ENCODE assay signal across 8 cellular contexts in the genomic region with DNA sequence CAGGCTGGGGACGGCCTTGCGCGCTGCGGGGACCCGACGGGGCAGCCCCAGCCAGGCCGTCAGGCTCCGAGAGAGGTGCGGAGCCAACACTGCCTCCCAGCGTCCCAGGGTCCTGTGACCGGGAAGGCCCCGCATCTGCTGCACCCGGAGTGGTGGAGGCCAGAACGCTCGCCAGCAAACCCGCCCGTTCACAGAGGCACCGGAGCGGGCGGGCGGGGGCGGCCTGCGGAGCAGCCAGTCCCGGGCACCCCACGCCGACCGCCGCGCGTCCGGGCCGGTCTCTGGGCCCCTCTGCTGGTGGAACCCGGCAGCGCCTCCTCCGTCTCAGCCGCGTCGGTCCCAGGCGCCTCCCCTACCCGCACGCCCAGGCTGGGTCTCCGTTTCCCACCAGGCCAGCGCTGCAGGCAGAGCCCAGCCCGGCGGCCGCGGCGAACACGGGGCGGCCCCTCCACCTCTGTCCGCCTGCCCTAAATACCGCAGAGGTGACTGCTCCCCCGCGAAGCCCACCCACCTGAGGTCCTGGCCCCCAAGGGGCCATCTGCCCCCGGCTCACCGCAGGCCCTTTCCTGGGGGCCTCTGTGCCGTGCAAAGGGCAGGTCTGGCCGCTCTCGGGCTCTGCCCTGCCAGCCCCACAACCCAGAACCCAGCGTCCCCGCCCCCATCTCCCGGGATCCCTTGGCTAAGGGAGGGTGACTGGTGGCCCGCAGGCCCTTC. TPM values are rescaled to one million over a fixed set of nuclear protein-coding genes. Genes with fewer than 3 reads are reported as not detected.
DNase-seq lines count a peak whose midpoint lies in the region; ATAC-seq, FAIRE-seq and TF ChIP-seq lines count a peak whose summit lies in the region.

No MANE protein-coding gene starts in this region.

- ATAC-seq in HG03025 (IDR thresholded peaks at IDR 0.05; ENCODE audit: low FRiP score, unreplicated experiment), result no peak

- H3K4me2 ChIP-seq in keratinocyte (ENCODE audit: control insufficient read depth, extremely low read depth, insufficient read depth, low read depth, low read length), result peak overlapping the region; percentile 48

- FAIRE-seq in keratinocyte (lab: Jason Lieb, UNC), result no peak

- no peaks in the 10 kb centered on the region for H3K9me1 ChIP-seq in keratinocyte (ENCODE audit: control insufficient read depth, extremely low read depth, insufficient read depth, low read length)

- dilution Hi-C loops in keratinocyte (cut with MboI; ENCODE audit: extremely low pct_ligation_motif_present, low sequenced_read_pairs), result no loop called here

- TF ChIP-seq CTCF in keratinocyte (optimal IDR thresholded peaks at IDR 0.05 in 1 of 3, IDR thresholded peaks at IDR 0.05 in 1 of 3, conservative IDR thresholded peaks at IDR 0.05 in 1 of 3; ENCODE audit: extremely low read depth in 1 of 3, insufficient read depth in 2 of 3, low read length in 3 of 3), result peak; percentile 27 to 75 (median 71)

- H3K9me3 ChIP-seq in HUES6 (ENCODE audit: control insufficient read depth, insufficient read depth, low read depth, low read length) (peaks cover 3% of the 10 kb centered on the region; the same call in 1 of the 2 replicates), keratinocyte (ENCODE audit: control insufficient read depth, low read depth, low read length) (no peaks in the 10 kb centered on the region)

- H3K36me3 ChIP-seq in HUES6 (ENCODE audit: control insufficient read depth, insufficient read depth, low read length) (no peaks in the 10 kb centered on the region), keratinocyte (ENCODE audit: control insufficient read depth in 2 of 2, extremely low read depth in 1 of 2, insufficient read depth in 2 of 2, low read length in 2 of 2) (no peaks in the 10 kb centered on the region)

- H3K9ac ChIP-seq in HUES6 (ENCODE audit: low read length) (peak overlapping the region; percentile 30), keratinocyte (ENCODE audit: control insufficient read depth, extremely low read depth, insufficient read depth, low read length) (no peak overlapping the region)

- H3K4me3 ChIP-seq in HUES6 (ENCODE audit: low read depth, low read length) (peak overlapping the region; percentile 52), keratinocyte (ENCODE audit: control insufficient read depth in 2 of 3, extremely low read depth in 1 of 3, insufficient read depth in 2 of 3, low read depth in 1 of 3, low read length in 3 of 3) (peak overlapping the region in 1 of 3 experiments; percentile 21)

- H2AFZ ChIP-seq in keratinocyte (ENCODE audit: control insufficient read depth, low read length), result no peak overlapping the region

- no peaks in the 10 kb centered on the region for H4K20me1 ChIP-seq in keratinocyte (ENCODE audit: control insufficient read depth, extremely low read depth, insufficient read depth, low read length)

- H3K4me1 ChIP-seq in HUES6 (ENCODE audit: control insufficient read depth, insufficient read depth, low read length) (peaks cover 2% of the 10 kb centered on the region), keratinocyte (ENCODE audit: control insufficient read depth, extremely low read depth, insufficient read depth, low read length) (peaks cover 11% of the 10 kb centered on the region)

- peak; percentile 88 for DNase-seq in DMS53 (lab: John Stamatoyannopoulos, UW)
- DNase-seq in activated CD4-positive, CD25-positive, alpha-beta regulatory T cell (lab: John Stamatoyannopoulos, UW), result peak; percentile 51 to 71 (median 58)
- peak in 37 of 61 donors; percentile 7 to 77 (median 37) for DNase-seq in caudate nucleus (lab: John Stamatoyannopoulos, UW)
- DNase-seq in keratinocyte (ENCODE audit: low read depth, low spot score), result no peak
- DNase-seq in stimulated activated CD4-positive, alpha-beta T cell treated with anti-CD3 and anti-CD28 coated beads, Interleukin-15, amount 100 ng/mL, for 48 hours (ENCODE audit: low read depth in 2 of 2), result peak; percentile 38 to 64
- DNase-seq in OCI-M2 (lab: John Stamatoyannopoulos, UW; ENCODE audit: unreplicated experiment), result no peak

- H3K79me2 ChIP-seq in keratinocyte (ENCODE audit: control insufficient read depth, insufficient read depth, low read length), result no peaks in the 10 kb centered on the region

- no peaks in the 10 kb centered on the region; the same call in 1 of the 2 replicates for H3K27me3 ChIP-seq in HUES6 (ENCODE audit: control insufficient read depth, insufficient read depth, low read length)
- H3K27me3 ChIP-seq in keratinocyte (ENCODE audit: control insufficient read depth, extremely low read depth, insufficient read depth, low read length), result peaks cover 14% of the 10 kb centered on the region

- H3K27ac ChIP-seq in HUES6 (ENCODE audit: low read depth, low read length), result no peak overlapping the region
- no peak overlapping the region for H3K27ac ChIP-seq in caudate nucleus (ENCODE audit: low read depth, low read length)
- H3K27ac ChIP-seq in keratinocyte (ENCODE audit: control insufficient read depth, insufficient read depth, low read length), result no peak overlapping the region

RNA-seq across cellular contexts. Expression of a gene that starts 15.9 kb away (rescaled TPM):
- 1.5 to 5.4 TPM (median 1.9 TPM) in 3 replicates for polyA plus RNA-seq in keratinocyte
- polyA plus RNA-seq in keratinocyte (2011; ENCODE audit: low read depth), result 3.9 TPM
- polyA plus RNA-seq in keratinocyte (2011; cell fraction: cytosol; rRNA removed), result 0.94 and 3.9 TPM in 2 replicates
- 7.1 and 12.1 TPM in 2 replicates for polyA plus RNA-seq in keratinocyte (2011; cell fraction: nucleus; rRNA removed)
- polyA plus RNA-seq in keratinocyte (2012; ENCODE audit: low replicate concordance), result 5.2 and 8.5 TPM in 2 replicates
- 2.4 to 3.4 TPM (median 2.6 TPM) in 3 replicates for polyA minus RNA-seq in keratinocyte
- 5.4 TPM for polyA minus RNA-seq in keratinocyte (2011; cell fraction: cytosol; rRNA and poly(A)+ RNA removed)
- 3.8 and 5.1 TPM in 2 replicates for polyA minus RNA-seq in keratinocyte (2011; cell fraction: nucleus; rRNA and poly(A)+ RNA removed)

RNA-seq across cellular contexts. Expression of a gene that starts 16.2 kb away (rescaled TPM):
- polyA plus RNA-seq in keratinocyte, result 0.07 to 0.33 TPM (median 0.09 TPM) in 3 replicates
- 0.50 TPM for polyA plus RNA-seq in keratinocyte (2011; ENCODE audit: low read depth)
- 0.14 TPM in 1 of 2 replicates, not detected in the other for polyA plus RNA-seq in keratinocyte (2011; cell fraction: cytosol; rRNA removed)
- 0.74 and 1.4 TPM in 2 replicates for polyA plus RNA-seq in keratinocyte (2011; cell fraction: nucleus; rRNA removed)
- 0.13 and 0.86 TPM in 2 replicates for polyA plus RNA-seq in keratinocyte (2012; ENCODE audit: low replicate concordance)
- not detected in 3 replicates for polyA minus RNA-seq in keratinocyte
- polyA minus RNA-seq in keratinocyte (2011; cell fraction: cytosol; rRNA and poly(A)+ RNA removed), result 1.2 TPM
- 0.63 and 0.93 TPM in 2 replicates for polyA minus RNA-seq in keratinocyte (2011; cell fraction: nucleus; rRNA and poly(A)+ RNA removed)

RNA-seq across cellular contexts. Expression of a gene that starts 34.1 kb away (rescaled TPM):
- polyA plus RNA-seq in keratinocyte, result not detected in 3 replicates
- not detected for polyA plus RNA-seq in keratinocyte (2011; ENCODE audit: low read depth)
- polyA plus RNA-seq in keratinocyte (2011; cell fraction: cytosol; rRNA removed), result not detected in 2 replicates
- polyA plus RNA-seq in keratinocyte (2011; cell fraction: nucleus; rRNA removed), result 0.05 TPM in 1 of 2 replicates, not detected in the other
- polyA plus RNA-seq in keratinocyte (2012; ENCODE audit: low replicate concordance), result not detected in 2 replicates
- polyA minus RNA-seq in keratinocyte, result not detected in 3 replicates
- not detected for polyA minus RNA-seq in keratinocyte (2011; cell fraction: cytosol; rRNA and poly(A)+ RNA removed)
- not detected in 2 replicates for polyA minus RNA-seq in keratinocyte (2011; cell fraction: nucleus; rRNA and poly(A)+ RNA removed)

RNA-seq across cellular contexts. Expression of a gene that starts 52.1 kb away (rescaled TPM):
- polyA plus RNA-seq in keratinocyte, result 29.5 to 46.6 TPM (median 33.1 TPM) in 3 replicates
- polyA plus RNA-seq in keratinocyte (2011; ENCODE audit: low read depth), result 5.6 TPM
- 25.8 and 51.4 TPM in 2 replicates for polyA plus RNA-seq in keratinocyte (2011; cell fraction: cytosol; rRNA removed)
- 97.1 and 113 TPM in 2 replicates for polyA plus RNA-seq in keratinocyte (2011; cell fraction: nucleus; rRNA removed)
- 23.0 and 34.1 TPM in 2 replicates for polyA plus RNA-seq in keratinocyte (2012; ENCODE audit: low replicate concordance)
- 28.3 to 102 TPM (median 39.7 TPM) in 3 replicates for polyA minus RNA-seq in keratinocyte
- polyA minus RNA-seq in keratinocyte (2011; cell fraction: cytosol; rRNA and poly(A)+ RNA removed), result 67.9 TPM
- 34.3 and 39.8 TPM in 2 replicates for polyA minus RNA-seq in keratinocyte (2011; cell fraction: nucleus; rRNA and poly(A)+ RNA removed)

Comparison
In these comparisons a context has a peak if more than half of its experiments do, and no peak if none do; other contexts are left out.
1. DNase-seq: peak in DMS53 (single experiment), activated CD4-positive, CD25-positive, alpha-beta regulatory T cell (4 of 4), caudate nucleus (37 of 61) and stimulated activated CD4-positive, alpha-beta T cell treated with anti-CD3 and anti-CD28 coated beads, Interleukin-15, amount 100 ng/mL, for 48 hours (2 of 2); none in keratinocyte (single experiment) and OCI-M2 (single experiment).